27 cellular contexts compared by ENCODE assay signal in genomic region chr20:37416202-37417145, GRCh38.
"Had no signal": no experiment of that assay in that cellular context is flagged by ENCODE, and none has a peak within 500 bp of the region (broad histone marks: within the 10 kb centered on the region; RNA-seq: fewer than 3 reads in every experiment).

No MANE protein-coding gene starts in this region.

- H3K4me3 ChIP-seq: ascending aorta, esophagus squamous epithelium, sigmoid colon, stomach, thyroid gland, upper lobe of right lung had no signal

- H3K4me1 Mint-ChIP-seq: activated naive CD8-positive, alpha-beta T cell treated with anti-CD3 and anti-CD28 coated beads, Interleukin-2, amount 10 ng/mL, durations not matched to agents 7 days and 5 days; brain; stimulated activated memory B cell treated with anti-CD40 and anti-IgM and Interleukin-4, amounts not matched to agents 10 μg/mL and 1 μg/mL and 100 μg/mL, for 72 hours had no signal

- H3K27me3 ChIP-seq: ascending aorta, thyroid gland, upper lobe of right lung had no signal

- FAIRE-seq: small intestine had no signal

- H3K9me3 Mint-ChIP-seq: activated CD4-positive, alpha-beta memory T cell treated with anti-CD3 and anti-CD28 coated beads for 36 hours; activated CD4-positive, alpha-beta T cell treated with anti-CD3 and anti-CD28 coated beads, Interleukin-2, amount 10 ng/mL, durations not matched to agents 24 days and 14 days; activated naive CD4-positive, alpha-beta T cell treated with anti-CD3 and anti-CD28 coated beads for 36 hours; activated naive CD8-positive, alpha-beta T cell treated with anti-CD3 and anti-CD28 coated beads, Interleukin-2, amount 10 ng/mL, durations not matched to agents 7 days and 5 days; activated T-helper 1 cell treated with anti-CD3 and anti-CD28 coated beads, Interleukin-12 subunit alpha, Interleukin-12 subunit beta, Interleukin-2, Interleukin-4 antibody, amounts not matched to agents 30 ng/mL and 10 ng/mL and 1 ng/mL, durations not matched to agents 14 hours and 24 hours and 36 hours; brain; mesothelial cell of epicardium; neural crest cell; stimulated activated memory B cell treated with anti-CD40 and anti-IgM and Interleukin-4, amounts not matched to agents 10 μg/mL and 1 μg/mL and 100 μg/mL, for 72 hours had no signal

- H3K4me3 Mint-ChIP-seq: activated CD4-positive, alpha-beta memory T cell treated with anti-CD3 and anti-CD28 coated beads for 36 hours; activated CD4-positive, alpha-beta T cell treated with anti-CD3 and anti-CD28 coated beads, Interleukin-2, amount 10 ng/mL, durations not matched to agents 24 days and 14 days; activated naive CD4-positive, alpha-beta T cell treated with anti-CD3 and anti-CD28 coated beads for 36 hours; activated naive CD8-positive, alpha-beta T cell treated with anti-CD3 and anti-CD28 coated beads, Interleukin-2, amount 10 ng/mL, durations not matched to agents 7 days and 5 days; activated T-helper 1 cell treated with anti-CD3 and anti-CD28 coated beads, Interleukin-12 subunit alpha, Interleukin-12 subunit beta, Interleukin-2, Interleukin-4 antibody, amounts not matched to agents 30 ng/mL and 10 ng/mL and 1 ng/mL, durations not matched to agents 14 hours and 24 hours and 36 hours; mesothelial cell of epicardium; neural crest cell; stimulated activated memory B cell treated with anti-CD40 and anti-IgM and Interleukin-4, amounts not matched to agents 10 μg/mL and 1 μg/mL and 100 μg/mL, for 72 hours; T-helper 17 cell had no signal

- H3K27ac ChIP-seq: ascending aorta, esophagus squamous epithelium, sigmoid colon, stomach, thyroid gland, upper lobe of right lung had no signal

- H3K9me3 ChIP-seq: ascending aorta, esophagus squamous epithelium, sigmoid colon, stomach, thyroid gland, upper lobe of right lung had no signal

- H3K4me1 ChIP-seq: ascending aorta, upper lobe of right lung had no signal

- ATAC-seq: left lobe of liver; stimulated activated memory B cell treated with anti-CD40 and anti-IgM and Interleukin-4, amounts not matched to agents 10 μg/mL and 1 μg/mL and 100 μg/mL, for 72 hours; T-helper 17 cell; upper lobe of right lung had no signal

- H3K36me3 ChIP-seq: ascending aorta, esophagus squamous epithelium, sigmoid colon, stomach, thyroid gland, upper lobe of right lung had no signal

- DNase-seq: activated CD4-positive, alpha-beta memory T cell treated with anti-CD3 and anti-CD28 coated beads for 36 hours; activated CD4-positive, alpha-beta T cell treated with anti-CD3 and anti-CD28 coated beads, Interleukin-2, amount 10 ng/mL, durations not matched to agents 24 days and 14 days; activated CD4-positive, CD25-positive, alpha-beta regulatory T cell treated with anti-CD3 and anti-CD28 coated beads, Interleukin-2, amount 50 U/mL, for 72 hours; activated CD8-positive, alpha-beta memory T cell treated with anti-CD3 and anti-CD28 coated beads, Interleukin-2, amount 50 U/mL, for 4 hours; activated effector memory CD4-positive, alpha-beta T cell treated with anti-CD3 and anti-CD28 coated beads, Interleukin-2, amount 50 U/mL, for 16 hours; activated naive CD4-positive, alpha-beta T cell treated with anti-CD3 and anti-CD28 coated beads for 36 hours; activated naive CD8-positive, alpha-beta T cell treated with anti-CD3 and anti-CD28 coated beads, Interleukin-2, amount 10 ng/mL, durations not matched to agents 7 days and 5 days; activated T-cell treated with anti-CD3 and anti-CD28 coated beads, Interleukin-2, amount 50 U/mL, for 1 hour; esophagus squamous epithelium; foreskin melanocyte; kidney glomerular epithelial cell; naive B cell; sigmoid colon; small intestine; stimulated activated CD4-positive, alpha-beta T cell treated with anti-CD3 and anti-CD28 coated beads, Interleukin-4, amount 100 ng/mL, for 24 hours; stomach; T-helper 17 cell; T1000; thyroid gland; upper lobe of right lung had no signal

- H3K27ac Mint-ChIP-seq: activated CD4-positive, alpha-beta memory T cell treated with anti-CD3 and anti-CD28 coated beads for 36 hours; activated CD4-positive, alpha-beta T cell treated with anti-CD3 and anti-CD28 coated beads, Interleukin-2, amount 10 ng/mL, durations not matched to agents 24 days and 14 days; activated naive CD4-positive, alpha-beta T cell treated with anti-CD3 and anti-CD28 coated beads for 36 hours; activated naive CD8-positive, alpha-beta T cell treated with anti-CD3 and anti-CD28 coated beads, Interleukin-2, amount 10 ng/mL, durations not matched to agents 7 days and 5 days; activated T-helper 1 cell treated with anti-CD3 and anti-CD28 coated beads, Interleukin-12 subunit alpha, Interleukin-12 subunit beta, Interleukin-2, Interleukin-4 antibody, amounts not matched to agents 30 ng/mL and 10 ng/mL and 1 ng/mL, durations not matched to agents 14 hours and 24 hours and 36 hours; mesothelial cell of epicardium; stimulated activated memory B cell treated with anti-CD40 and anti-IgM and Interleukin-4, amounts not matched to agents 10 μg/mL and 1 μg/mL and 100 μg/mL, for 72 hours; T-helper 17 cell had no signal

- H3K36me3 Mint-ChIP-seq: activated CD4-positive, alpha-beta memory T cell treated with anti-CD3 and anti-CD28 coated beads for 36 hours; activated naive CD8-positive, alpha-beta T cell treated with anti-CD3 and anti-CD28 coated beads, Interleukin-2, amount 10 ng/mL, durations not matched to agents 7 days and 5 days; brain; mesothelial cell of epicardium; naive B cell; stimulated activated memory B cell treated with anti-CD40 and anti-IgM and Interleukin-4, amounts not matched to agents 10 μg/mL and 1 μg/mL and 100 μg/mL, for 72 hours had no signal

- H3K27me3 Mint-ChIP-seq: brain, T-helper 17 cell had no signal
